In genomic region chr20:32586291-32586690, GRCh38 we compare ENCODE assay signal across 16 cellular contexts. TPM values are rescaled to one million over a fixed set of nuclear protein-coding genes. Genes with fewer than 3 reads are reported as not detected.
DNase-seq lines count a peak whose midpoint lies in the region; ATAC-seq and TF ChIP-seq lines count a peak whose summit lies in the region.
"Had no signal": no experiment of that assay in that cellular context is flagged by ENCODE, and none has a peak within 500 bp of the region (broad histone marks: within the 10 kb centered on the region; RNA-seq: fewer than 3 reads in every experiment).

No MANE protein-coding gene starts in this region.

- peaks cover 0 to 14% (median 4%) of the 10 kb centered on the region in 9 donors for H3K27me3 ChIP-seq in heart left ventricle
- H3K27me3 ChIP-seq: dorsolateral prefrontal cortex had no signal

- H3K27me3 Mint-ChIP-seq in activated T-cell treated with anti-CD3 and anti-CD28 coated beads, Interleukin-2, amount 50 U/mL, for 4 hours (ENCODE audit: low read depth): no peaks in the 10 kb centered on the region
- H3K27me3 Mint-ChIP-seq in chondrocyte (ENCODE audit: low read depth): peaks cover 6% of the 10 kb centered on the region
- peaks cover 3% of the 10 kb centered on the region for H3K27me3 Mint-ChIP-seq in osteocyte (ENCODE audit: unreplicated experiment)

- TF ChIP-seq POLR2A in heart left ventricle (IDR thresholded peaks at IDR 0.05): no peak

- no peak for TF ChIP-seq CTCF in chondrocyte (IDR thresholded peaks at IDR 0.05)
- no peak for TF ChIP-seq CTCF in osteocyte (IDR thresholded peaks at IDR 0.05)
- no peak for TF ChIP-seq CTCF in GM20000 (IDR thresholded peaks at IDR 0.05; ENCODE audit: extremely low read depth, missing control alignments)
- no peak for TF ChIP-seq CTCF in heart left ventricle (IDR thresholded peaks at IDR 0.05)

- H3K9me3 ChIP-seq in heart left ventricle: no peaks in the 10 kb centered on the region
- H3K9me3 ChIP-seq: neutrophil had no signal

- no peak for DNase-seq in activated T-cell treated with anti-CD3 and anti-CD28 coated beads, Interleukin-2, amount 50 U/mL, for 4 hours
- no peak for DNase-seq in activated T-cell treated with anti-CD3 and anti-CD28 coated beads, Interleukin-2, amount 50 U/mL, for 1 hour
- DNase-seq in OCI-M1 (lab: John Stamatoyannopoulos, UW) (peak; percentile 54), chondrocyte (ENCODE audit: low spot score) (no peak), osteocyte (ENCODE audit: extremely low spot score, unreplicated experiment) (no peak), HPDE6-E6E7 (ENCODE audit: extremely low spot score) (no peak), GM20000 (ENCODE audit: low spot score) (no peak), heart left ventricle (no peak)
- DNase-seq: ACHN; activated CD8-positive, alpha-beta memory T cell treated with anti-CD3 and anti-CD28 coated beads, Interleukin-2, amount 50 U/mL, for 4 hours; DMS153; dorsolateral prefrontal cortex; NCI-H1436; SIG-M5 had no signal

- no peaks in the 10 kb centered on the region for H3K36me3 ChIP-seq in heart left ventricle
- H3K36me3 ChIP-seq: neutrophil had no signal

- peaks cover 0 to 36% (median 4%) of the 10 kb centered on the region in 12 donors for H3K4me1 ChIP-seq in heart left ventricle

- peak overlapping the region; percentile 49 for H3K27ac Mint-ChIP-seq in chondrocyte (ENCODE audit: unreplicated experiment)
- no peak overlapping the region for H3K27ac Mint-ChIP-seq in osteocyte (ENCODE audit: unreplicated experiment)

- no peak overlapping the region for H3K4me3 ChIP-seq in heart left ventricle

- peak overlapping the region; percentile 85 for H3K4me3 Mint-ChIP-seq in activated T-cell treated with anti-CD3 and anti-CD28 coated beads, Interleukin-2, amount 50 U/mL, for 4 hours
- peak overlapping the region; percentile 80 for H3K4me3 Mint-ChIP-seq in chondrocyte (ENCODE audit: unreplicated experiment)
- H3K4me3 Mint-ChIP-seq in osteocyte (ENCODE audit: unreplicated experiment): peak overlapping the region; percentile 82

- no peak for ATAC-seq in activated T-cell treated with anti-CD3 and anti-CD28 coated beads, Interleukin-2, amount 50 U/mL, for 4 hours
- no peak for ATAC-seq in heart left ventricle

- intact Hi-C loops in heart left ventricle (cut with DNase I): loop anchor here in 2 of 10 donors (10.0 kb wide), 1 partner anchor 51 kb away; no protein-coding TSS in a partner anchor

- no peaks in the 10 kb centered on the region for H3K36me3 Mint-ChIP-seq in activated T-cell treated with anti-CD3 and anti-CD28 coated beads, Interleukin-2, amount 50 U/mL, for 4 hours (ENCODE audit: insufficient read depth)
- H3K36me3 Mint-ChIP-seq in chondrocyte (ENCODE audit: low read depth) (no peaks in the 10 kb centered on the region), osteocyte (ENCODE audit: unreplicated experiment) (no peaks in the 10 kb centered on the region)

- no peak overlapping the region for H3K27ac ChIP-seq in heart left ventricle
- H3K27ac ChIP-seq: KMS-11, neutrophil had no signal

- H3K4me1 Mint-ChIP-seq in activated T-cell treated with anti-CD3 and anti-CD28 coated beads, Interleukin-2, amount 50 U/mL, for 4 hours (ENCODE audit: low read depth): peaks cover 28% of the 10 kb centered on the region
- peaks cover 25% of the 10 kb centered on the region for H3K4me1 Mint-ChIP-seq in chondrocyte (ENCODE audit: low read depth)
- peaks cover 26% of the 10 kb centered on the region for H3K4me1 Mint-ChIP-seq in osteocyte (ENCODE audit: unreplicated experiment)

- no peaks in the 10 kb centered on the region for H3K9me3 Mint-ChIP-seq in activated T-cell treated with anti-CD3 and anti-CD28 coated beads, Interleukin-2, amount 50 U/mL, for 4 hours
- H3K9me3 Mint-ChIP-seq in chondrocyte (ENCODE audit: low read depth) (no peaks in the 10 kb centered on the region), osteocyte (ENCODE audit: unreplicated experiment) (no peaks in the 10 kb centered on the region)

- WGBS in heart left ventricle, 4 donors: 47 to 59% (median 51%) methylated on average over 8 of the region's 8 CpGs

RNA-seq across cellular contexts. Expression of gene NOL4L, which starts 1.2 kb away (rescaled TPM):
- 1 to 10 TPM; 5.6 to 8.0 (median 6.3) TPM for total RNA-seq in activated T-cell treated with anti-CD3 and anti-CD28 coated beads, Interleukin-2, amount 50 U/mL, for 4 hours
- total RNA-seq in chondrocyte (37.7 to 42.7 TPM (median 40.0 TPM) in 3 replicates), osteocyte (30.5 and 32.7 TPM in 2 replicates), heart left ventricle (10 to 100 TPM in 2 of 9 donors, 1 to 10 TPM in 7; 3.1 to 15.0 (median 6.7) TPM)
- 1 to 10 TPM; 2.6 to 7.4 TPM for polyA plus RNA-seq in heart left ventricle
